Comparison of ENCODE assay signal across 35 cellular contexts in genomic region chr5:128116445-128116844, GRCh38. TPM values are rescaled to one million over a fixed set of nuclear protein-coding genes. Genes with fewer than 3 reads are reported as not detected.
A peak's percentile ranks its signal among the peaks of the same experiment; 100 is the strongest.
DNase-seq lines count a peak whose midpoint lies in the region; ATAC-seq, FAIRE-seq and TF ChIP-seq lines count a peak whose summit lies in the region.
"Had no signal": no experiment of that assay in that cellular context is flagged by ENCODE, and none has a peak within 500 bp of the region (broad histone marks: within the 10 kb centered on the region; RNA-seq: fewer than 3 reads in every experiment).

No MANE protein-coding gene starts in this region.

- RAD21 ChIA-PET in GM12878 (lab: Charles Lee; ENCODE audit: unreplicated experiment) = no interaction called here

- TF ChIP-seq CTCF in GM12878 (IDR thresholded peaks at IDR 0.05 in 2 of 3, conservative IDR thresholded peaks at IDR 0.05 in 1 of 3; ENCODE audit: control insufficient read depth in 2 of 3, extremely low read depth in 1 of 3, insufficient read depth in 1 of 3, low read depth in 3 of 3, low read length in 3 of 3) = no peak

- no peaks in the 10 kb centered on the region; the same call in 1 of the 3 replicates for H3K9me3 ChIP-seq in GM12878 (replicated peaks; ENCODE audit: control insufficient read depth, insufficient read depth, low read length)
- H3K9me3 ChIP-seq: BE2C had no signal

- no peak overlapping the region for H2AFZ ChIP-seq in GM12878 (ENCODE audit: control insufficient read depth, low read depth, low read length)

- H3K4me1 ChIP-seq in GM12878 (ENCODE audit: control insufficient read depth, insufficient read depth, low read length) = no peaks in the 10 kb centered on the region
- H3K4me1 ChIP-seq: BE2C; BLaER1; BLaER1 treated with 17β-estradiol and CSF1 and Interleukin-3, amounts not matched to agents 10 nM and 100 nM had no signal

- no peak overlapping the region for H3K4me2 ChIP-seq in GM12878 (ENCODE audit: control insufficient read depth, insufficient read depth)
- H3K4me2 ChIP-seq: A549; BLaER1; BLaER1 treated with 17β-estradiol and CSF1 and Interleukin-3, amounts not matched to agents 10 nM and 100 nM had no signal

- in situ Hi-C loops in GM12878 (cut with MboI) = no loop called here

- CTCF ChIA-PET in GM12878 (lab: Yijun Ruan, JAX) = interaction anchor here (0.6 to 0.9 kb wide), 2 partner anchors 35 to 39 kb away, joined by 3 to 4 read pairs; no protein-coding TSS in a partner anchor

- H4K20me1 ChIP-seq in GM12878 (ENCODE audit: control insufficient read depth, insufficient read depth) = no peaks in the 10 kb centered on the region
- H4K20me1 ChIP-seq: BLaER1 had no signal

- POLR2A ChIA-PET in GM12878 (lab: Charles Lee) = interaction anchor here (0.6 to 1.5 kb wide), 2 partner anchors 8 to 713 kb away, joined by 3 read pairs; no protein-coding TSS in a partner anchor

- no peak overlapping the region for H3K27ac ChIP-seq in GM12878 (ENCODE audit: control insufficient read depth, insufficient read depth)
- H3K27ac ChIP-seq: 22Rv1; A549; BLaER1; BLaER1 treated with 17β-estradiol and CSF1 and Interleukin-3, amounts not matched to agents 10 nM and 100 nM; C4-2B had no signal

- H3K36me3 ChIP-seq in GM12878 (ENCODE audit: control insufficient read depth in 2 of 2, insufficient read depth in 2 of 2, low read length in 1 of 2) = peaks cover 2 to 16% of the 10 kb centered on the region in 2 experiments; a peak in 3 of 4 replicates

- H3K27me3 ChIP-seq in GM12878 (replicated peaks in 1 of 2; ENCODE audit: control insufficient read depth in 2 of 2, insufficient read depth in 2 of 2, low read length in 1 of 2) = no peaks in the 10 kb centered on the region
- H3K27me3 ChIP-seq: BE2C; BLaER1; BLaER1 treated with 17β-estradiol and CSF1 and Interleukin-3, amounts not matched to agents 10 nM and 100 nM had no signal

- H3K9ac ChIP-seq in GM12878 (ENCODE audit: control insufficient read depth, insufficient read depth, low read length) = no peak overlapping the region
- H3K9ac ChIP-seq: BLaER1; BLaER1 treated with 17β-estradiol and CSF1 and Interleukin-3, amounts not matched to agents 10 nM and 100 nM had no signal

- DNase-seq in GM19239 (ENCODE audit: insufficient read length, low spot score) = no peak
- no peak for DNase-seq in GM12878 (ENCODE audit: low read depth, low spot score)
- DNase-seq in NCI-H526 treated with DMSO at 0.1 percent for 48 hours (lab: John Stamatoyannopoulos, UW) = no peak
- DNase-seq in T-helper 2 cell = no peak
- DNase-seq in RPMI8226 = no peak
- DNase-seq: 8988T; ACHN; AML-193; BE2C; C1 segment of cervical spinal cord; Caco-2; Calu3; CD4-positive, alpha-beta memory T cell; CD4-positive, alpha-beta T cell; CD4-positive, CD25-positive, alpha-beta regulatory T cell; CD8-positive, alpha-beta memory T cell; CD8-positive, alpha-beta T cell; COR-L47; DMS 273 treated with DMSO at 0.1 percent for 48 hours; DMS153; DMS53; DMS79; DMS79 treated with DMSO at 0.1 percent for 48 hours; DND-41; EL had no signal

- peak; percentile 70 for ATAC-seq in HG02610 (IDR thresholded peaks at IDR 0.05; ENCODE audit: unreplicated experiment)
- peak; percentile 61 for ATAC-seq in HG02870 (IDR thresholded peaks at IDR 0.05; ENCODE audit: unreplicated experiment)
- ATAC-seq in GM12878 = no peak
- no peak for ATAC-seq in HG03045 (IDR thresholded peaks at IDR 0.05; ENCODE audit: unreplicated experiment)
- ATAC-seq: A549; CD8-positive, alpha-beta T cell had no signal

- FAIRE-seq in GM19239 (lab: Jason Lieb, UNC) = peak; percentile 39
- no peak for FAIRE-seq in GM12878 (lab: Jason Lieb, UNC)
- FAIRE-seq: A204.1, A549, D721Med had no signal

- intact Hi-C loops in GM12878 (cut with micrococcal nuclease; ENCODE audit: unreplicated experiment) = no loop called here

- TF ChIP-seq EP300 in GM12878 (IDR thresholded peaks at IDR 0.05; ENCODE audit: borderline replicate concordance in 1 of 2, control insufficient read depth in 1 of 2, low read depth in 2 of 2, low read length in 2 of 2) = no peak

- H3K4me3 ChIP-seq in GM12878 = no peak overlapping the region
- H3K4me3 ChIP-seq: A549; BLaER1; BLaER1 treated with 17β-estradiol and CSF1 and Interleukin-3, amounts not matched to agents 10 nM and 100 nM had no signal

- no TSS peak for BruUV-seq in GM12878 (replicated peaks; lab: Mats Ljungman, UMichigan)

- no peaks in the 10 kb centered on the region for H3K79me2 ChIP-seq in GM12878 (ENCODE audit: control insufficient read depth, insufficient read depth, low read length)

- no peak for TF ChIP-seq RAD21 in GM12878 (IDR thresholded peaks at IDR 0.05; ENCODE audit: insufficient read depth, low read depth, low read length)

- WGBS in GM12878 (ENCODE audit: insufficient coverage, insufficient replicate concordance, low lambda C conversion rate, missing lambda C conversion rate) = 25% methylated on average over 3 of the region's 3 CpGs

- TF ChIP-seq POLR2A in GM12878 (IDR thresholded peaks at IDR 0.05; ENCODE audit: low read depth, low read length) = no peak

- SMC1A ChIA-PET in GM12878 (lab: Charles Lee; ENCODE audit: uncharacterized antibody, unreplicated experiment) = interaction anchor here (1.3 kb wide), 1 partner anchor 9 kb away, joined by 5 read pairs; no protein-coding TSS in a partner anchor

TF ChIP-seq in GM12878, 131 proteins besides CTCF, POLR2A, EP300 and RAD21 (continues in another document):
- TF ChIP-seq RAD51 (IDR thresholded peaks at IDR 0.05) = no peak
- no peak for TF ChIP-seq CREB1 (IDR thresholded peaks at IDR 0.05; ENCODE audit: low read depth)
- 0 out of 2 replicates have a peak, but pooled peaks have one; percentile 27 for TF ChIP-seq TCF7 (IDR thresholded peaks at IDR 0.05; ENCODE audit: borderline replicate concordance)
- no peak for TF ChIP-seq SPI1 (IDR thresholded peaks at IDR 0.05; ENCODE audit: borderline replicate concordance, insufficient read depth, low read depth, low read length)
- TF ChIP-seq IKZF1 (conservative IDR thresholded peaks at IDR 0.05) = no peak
- no peak for TF ChIP-seq BRCA1 (IDR thresholded peaks at IDR 0.05; ENCODE audit: low read depth, low read length)
- peak; percentile 39; the same call in 1 of the 2 replicates for TF ChIP-seq NFIC (IDR thresholded peaks at IDR 0.05; ENCODE audit: low read depth, low read length)
- TF ChIP-seq FOXM1 (IDR thresholded peaks at IDR 0.05; ENCODE audit: low read depth, low read length) = 0 out of 2 replicates have a peak, but pooled peaks have one; percentile 21
- no peak for TF ChIP-seq YY1 (IDR thresholded peaks at IDR 0.05; ENCODE audit: low read depth, low read length)
- TF ChIP-seq RUNX3 (IDR thresholded peaks at IDR 0.05; ENCODE audit: low read length) = peak; percentile 50; the same call in 1 of the 2 replicates
- TF ChIP-seq BMI1 (IDR thresholded peaks at IDR 0.05; ENCODE audit: borderline replicate concordance) = no peak
- no peak for TF ChIP-seq SMC3 (IDR thresholded peaks at IDR 0.05; ENCODE audit: borderline replicate concordance, low read length)
- peak; percentile 58; the same call in 1 of the 2 replicates for TF ChIP-seq JUNB (IDR thresholded peaks at IDR 0.05)
- no peak for TF ChIP-seq RCOR1 (conservative IDR thresholded peaks at IDR 0.05; ENCODE audit: low read depth, low read length)
- no peak for TF ChIP-seq SRF (IDR thresholded peaks at IDR 0.05; ENCODE audit: low read depth in 2 of 2, low read length in 2 of 2)
- TF ChIP-seq SREBF1 (IDR thresholded peaks at IDR 0.05; ENCODE audit: low read length) = no peak
- no peak for TF ChIP-seq POLR2AphosphoS5 (IDR thresholded peaks at IDR 0.05; ENCODE audit: low read length)
- TF ChIP-seq MXI1 (IDR thresholded peaks at IDR 0.05; ENCODE audit: low read depth, low read length) = no peak
- TF ChIP-seq, protein P1, sequence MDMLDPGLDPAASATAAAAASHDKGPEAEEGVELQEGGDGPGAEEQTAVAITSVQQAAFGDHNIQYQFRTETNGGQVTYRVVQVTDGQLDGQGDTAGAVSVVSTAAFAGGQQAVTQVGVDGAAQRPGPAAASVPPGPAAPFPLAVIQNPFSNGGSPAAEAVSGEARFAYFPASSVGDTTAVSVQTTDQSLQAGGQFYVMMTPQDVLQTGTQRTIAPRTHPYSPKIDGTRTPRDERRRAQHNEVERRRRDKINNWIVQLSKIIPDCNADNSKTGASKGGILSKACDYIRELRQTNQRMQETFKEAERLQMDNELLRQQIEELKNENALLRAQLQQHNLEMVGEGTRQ (IDR thresholded peaks at IDR 0.05; ENCODE audit: borderline replicate concordance, low read depth, low read length) = no peak
- TF ChIP-seq CHD4 (IDR thresholded peaks at IDR 0.05) = no peak
- no peak for TF ChIP-seq CBX3 (IDR thresholded peaks at IDR 0.05; ENCODE audit: borderline replicate concordance, low read depth)
- TF ChIP-seq SMARCA5 (IDR thresholded peaks at IDR 0.05) = no peak
- no peak for TF ChIP-seq SUPT20H (IDR thresholded peaks at IDR 0.05; ENCODE audit: borderline replicate concordance, control insufficient read depth, low read depth, low read length)
- no peak for TF ChIP-seq LARP7 (IDR thresholded peaks at IDR 0.05)
- no peak for TF ChIP-seq HDAC2 (IDR thresholded peaks at IDR 0.05)

RNA-seq across cellular contexts. Expression of gene SLC12A2, which starts 32.9 kb away (rescaled TPM):
- 83.4 and 101 TPM in 2 replicates for total RNA-seq in GM12878 (2013; cell fraction: nucleolus; rRNA removed)
- total RNA-seq in GM12878 (2014; rRNA removed) (19.4 and 22.9 TPM in 2 replicates), GM12878 (2014; rRNA removed; fragmentation: Illumina TruSeq; extraction: Trizol) (19.8 and 20.7 TPM in 2 replicates), GM12878 (2021) (20.5 and 21.8 TPM in 2 replicates)
- polyA plus RNA-seq in GM12878 (2011; ENCODE audit: low read depth) = 3.4 TPM
- polyA plus RNA-seq in GM12878 (2011; rRNA removed) (20.3 and 29.9 TPM in 2 replicates), GM12878 (2014; fragmentation: Illumina TruSeq; extraction: Trizol) (11.7 and 14.1 TPM in 2 replicates), GM12878 (2014; fragmentation: Nextera tagmentation; extraction: Ambion mirVana) (1 to 10 TPM; 6.3 to 6.9 TPM), GM12878 (2014; rRNA removed) (7.7 and 9.2 TPM in 2 replicates), GM12878 (2016; fragmentation: Nextera tagmentation; extraction: Ambion mirVana) (1 to 10 TPM; 5.1 to 9.3 TPM)
- 7.7 and 8.4 TPM in 2 replicates for polyA plus RNA-seq in GM12878 (2011; cell fraction: cytosol; rRNA removed)
- 16.9 and 21.5 TPM in 2 replicates for polyA plus RNA-seq in GM12878 (2011; cell fraction: nucleus; rRNA removed)
- 5.8 and 6.7 TPM in 2 replicates for polyA plus RNA-seq in GM12878 (2012)
- 50.9 and 79.1 TPM in 2 replicates for polyA minus RNA-seq in GM12878 (2011; rRNA and poly(A)+ RNA removed)
- 19.6 and 21.0 TPM in 2 replicates for polyA minus RNA-seq in GM12878 (2011; cell fraction: cytosol; rRNA and poly(A)+ RNA removed)
- polyA minus RNA-seq in GM12878 (2011; cell fraction: nucleus; rRNA and poly(A)+ RNA removed) = 30.3 and 51.2 TPM in 2 replicates

Comparison
In these comparisons a context has a peak if more than half of its experiments do, and no peak if none do; other contexts are left out.
1. ATAC-seq: peak in HG02610 (single experiment) and HG02870 (single experiment); none in GM12878 (single experiment) and HG03045 (single experiment).